31 cellular contexts compared by ENCODE assay signal in genomic region chr22:23095467-23096342, GRCh38. TPM values are rescaled to one million over a fixed set of nuclear protein-coding genes. Genes with fewer than 3 reads are reported as not detected.
"Had no signal": no experiment of that assay in that cellular context is flagged by ENCODE, and none has a peak within 500 bp of the region (broad histone marks: within the 10 kb centered on the region; RNA-seq: fewer than 3 reads in every experiment).

No MANE protein-coding gene starts in this region.

- H3K9me3 Mint-ChIP-seq: activated CD4-positive, alpha-beta T cell treated with anti-CD3 and anti-CD28 coated beads, Interleukin-2, amount 10 ng/mL, durations not matched to agents 24 days and 14 days; activated CD8-positive, alpha-beta T cell treated with anti-CD3 and anti-CD28 coated beads for 36 hours; activated naive CD4-positive, alpha-beta T cell treated with anti-CD3 and anti-CD28 coated beads, Interleukin-2, amount 50 U/mL, for 24 hours; activated naive CD8-positive, alpha-beta T cell treated with anti-CD3 and anti-CD28 coated beads, Interleukin-2, amount 10 ng/mL, durations not matched to agents 7 days and 5 days; activated T-cell treated with anti-CD3 and anti-CD28 coated beads, Interleukin-2, amount 50 U/mL, for 72 hours; activated T-helper 17 cell treated with anti-CD3 and anti-CD28 coated beads, Interleukin-2, amount 50 U/mL, for 72 hours; T-helper 1 cell treated with Interleukin-12 subunit alpha and Interleukin-12 subunit beta and Interleukin-4 antibody, amounts not matched to agents 30 μg/mL and 1 μg/mL, for 36 hours; T-helper 2 cell treated with Interferon-gamma antibody and Interleukin-4, amounts not matched to agents 5 μg/mL and 100 μg/mL, for 36 hours had no signal

- H3K36me3 ChIP-seq: breast epithelium had no signal

- H3K9me2 ChIP-seq: SK-N-SH had no signal

- H3K27me3 ChIP-seq: ascending aorta, breast epithelium, SJSA1 had no signal

- DNase-seq: activated CD4-positive, alpha-beta T cell treated with anti-CD3 and anti-CD28 coated beads, Interleukin-2, amount 10 ng/mL, durations not matched to agents 24 days and 14 days; activated CD4-positive, alpha-beta T cell treated with anti-CD3 and anti-CD28 coated beads, Interleukin-2, amount 50 U/mL, for 4 hours; activated CD8-positive, alpha-beta T cell treated with anti-CD3 and anti-CD28 coated beads for 36 hours; activated effector memory CD4-positive, alpha-beta T cell treated with anti-CD3 and anti-CD28 coated beads, Interleukin-2, amount 50 U/mL, for 16 hours; activated naive CD4-positive, alpha-beta T cell; activated naive CD8-positive, alpha-beta T cell treated with anti-CD3 and anti-CD28 coated beads, Interleukin-2, amount 10 ng/mL, durations not matched to agents 7 days and 5 days; activated T-cell treated with anti-CD3 and anti-CD28 coated beads, Interleukin-2, amount 50 U/mL, for 1 hour; activated T-cell treated with anti-CD3 and anti-CD28 coated beads, Interleukin-2, amount 50 U/mL, for 72 hours; amygdala; cerebellar nuclear complex; Kasumi-1; MM.1S; MV-4-11; NCI-H1436 treated with DMSO at 0.1 percent for 48 hours; NCI-H1694 treated with DMSO at 0.1 percent for 48 hours; NCI-H2029; NCI-H524 treated with DMSO at 0.1 percent for 48 hours; SHP77 treated with DMSO at 0.1 percent for 48 hours; SK-N-SH had no signal

- H3K4me3 ChIP-seq: ascending aorta, breast epithelium, SJSA1 had no signal

- H3K4me1 ChIP-seq: SJSA1 had no signal

- H3K36me3 Mint-ChIP-seq: activated naive CD4-positive, alpha-beta T cell treated with anti-CD3 and anti-CD28 coated beads, Interleukin-2, amount 50 U/mL, for 24 hours; activated naive CD8-positive, alpha-beta T cell treated with anti-CD3 and anti-CD28 coated beads, Interleukin-2, amount 10 ng/mL, durations not matched to agents 7 days and 5 days had no signal

- ATAC-seq: activated CD8-positive, alpha-beta T cell treated with anti-CD3 and anti-CD28 coated beads for 36 hours; activated T-cell treated with anti-CD3 and anti-CD28 coated beads, Interleukin-2, amount 50 U/mL, for 72 hours; activated T-helper 17 cell treated with anti-CD3 and anti-CD28 coated beads, Interleukin-2, amount 50 U/mL, for 72 hours; Panc1 had no signal

- H3K4me2 ChIP-seq: SK-N-SH had no signal

- H3K27ac ChIP-seq: ascending aorta, breast epithelium, SJSA1 had no signal

- H3K4me3 Mint-ChIP-seq: activated CD4-positive, alpha-beta T cell treated with anti-CD3 and anti-CD28 coated beads, Interleukin-2, amount 10 ng/mL, durations not matched to agents 24 days and 14 days; activated CD8-positive, alpha-beta T cell treated with anti-CD3 and anti-CD28 coated beads for 36 hours; activated naive CD4-positive, alpha-beta T cell treated with anti-CD3 and anti-CD28 coated beads, Interleukin-2, amount 50 U/mL, for 24 hours; activated naive CD8-positive, alpha-beta T cell treated with anti-CD3 and anti-CD28 coated beads, Interleukin-2, amount 10 ng/mL, durations not matched to agents 7 days and 5 days; activated T-cell treated with anti-CD3 and anti-CD28 coated beads, Interleukin-2, amount 50 U/mL, for 72 hours; activated T-helper 17 cell treated with anti-CD3 and anti-CD28 coated beads, Interleukin-2, amount 50 U/mL, for 72 hours; T-helper 1 cell treated with Interleukin-12 subunit alpha and Interleukin-12 subunit beta and Interleukin-4 antibody, amounts not matched to agents 30 μg/mL and 1 μg/mL, for 36 hours; T-helper 2 cell treated with Interferon-gamma antibody and Interleukin-4, amounts not matched to agents 5 μg/mL and 100 μg/mL, for 36 hours had no signal

- H3K27ac Mint-ChIP-seq: activated CD4-positive, alpha-beta T cell treated with anti-CD3 and anti-CD28 coated beads, Interleukin-2, amount 10 ng/mL, durations not matched to agents 24 days and 14 days; activated CD8-positive, alpha-beta T cell treated with anti-CD3 and anti-CD28 coated beads for 36 hours; activated naive CD4-positive, alpha-beta T cell treated with anti-CD3 and anti-CD28 coated beads, Interleukin-2, amount 50 U/mL, for 24 hours; activated naive CD8-positive, alpha-beta T cell treated with anti-CD3 and anti-CD28 coated beads, Interleukin-2, amount 10 ng/mL, durations not matched to agents 7 days and 5 days; activated T-cell treated with anti-CD3 and anti-CD28 coated beads, Interleukin-2, amount 50 U/mL, for 72 hours; activated T-helper 17 cell treated with anti-CD3 and anti-CD28 coated beads, Interleukin-2, amount 50 U/mL, for 72 hours; T-helper 1 cell treated with Interleukin-12 subunit alpha and Interleukin-12 subunit beta and Interleukin-4 antibody, amounts not matched to agents 30 μg/mL and 1 μg/mL, for 36 hours; T-helper 2 cell treated with Interferon-gamma antibody and Interleukin-4, amounts not matched to agents 5 μg/mL and 100 μg/mL, for 36 hours had no signal

- H3K27me3 Mint-ChIP-seq: activated CD4-positive, alpha-beta T cell treated with anti-CD3 and anti-CD28 coated beads, Interleukin-2, amount 10 ng/mL, durations not matched to agents 24 days and 14 days; activated CD8-positive, alpha-beta T cell treated with anti-CD3 and anti-CD28 coated beads for 36 hours; activated naive CD4-positive, alpha-beta T cell treated with anti-CD3 and anti-CD28 coated beads, Interleukin-2, amount 50 U/mL, for 24 hours; activated naive CD8-positive, alpha-beta T cell treated with anti-CD3 and anti-CD28 coated beads, Interleukin-2, amount 10 ng/mL, durations not matched to agents 7 days and 5 days; activated T-helper 17 cell treated with anti-CD3 and anti-CD28 coated beads, Interleukin-2, amount 50 U/mL, for 72 hours had no signal

- H3K4me1 Mint-ChIP-seq: activated CD4-positive, alpha-beta T cell treated with anti-CD3 and anti-CD28 coated beads, Interleukin-2, amount 10 ng/mL, durations not matched to agents 24 days and 14 days; activated naive CD4-positive, alpha-beta T cell treated with anti-CD3 and anti-CD28 coated beads, Interleukin-2, amount 50 U/mL, for 24 hours; activated naive CD8-positive, alpha-beta T cell treated with anti-CD3 and anti-CD28 coated beads, Interleukin-2, amount 10 ng/mL, durations not matched to agents 7 days and 5 days; activated T-helper 17 cell treated with anti-CD3 and anti-CD28 coated beads, Interleukin-2, amount 50 U/mL, for 72 hours had no signal

RNA-seq across cellular contexts. Expression of gene RSPH14, which starts 46.1 kb away (rescaled TPM):
- total RNA-seq: activated CD4-positive, alpha-beta T cell treated with anti-CD3 and anti-CD28 coated beads, Interleukin-2, amount 10 ng/mL, durations not matched to agents 24 days and 14 days; activated CD8-positive, alpha-beta memory T cell treated with anti-CD3 and anti-CD28 coated beads for 36 hours; activated CD8-positive, alpha-beta T cell treated with anti-CD3 and anti-CD28 coated beads for 36 hours; activated T-helper 17 cell treated with anti-CD3 and anti-CD28 coated beads, Interleukin-2, amount 50 U/mL, for 72 hours; ascending aorta; cardiac septum; NCI-H460; RPMI7951; SJSA1 had no signal

RNA-seq across cellular contexts. Expression of gene RAB36, which starts 49.6 kb away (rescaled TPM):
- total RNA-seq: activated CD4-positive, alpha-beta T cell treated with anti-CD3 and anti-CD28 coated beads, Interleukin-2, amount 10 ng/mL, durations not matched to agents 24 days and 14 days had no signal
